ENCODE assay signal across 1 cellular context in the genomic region with DNA sequence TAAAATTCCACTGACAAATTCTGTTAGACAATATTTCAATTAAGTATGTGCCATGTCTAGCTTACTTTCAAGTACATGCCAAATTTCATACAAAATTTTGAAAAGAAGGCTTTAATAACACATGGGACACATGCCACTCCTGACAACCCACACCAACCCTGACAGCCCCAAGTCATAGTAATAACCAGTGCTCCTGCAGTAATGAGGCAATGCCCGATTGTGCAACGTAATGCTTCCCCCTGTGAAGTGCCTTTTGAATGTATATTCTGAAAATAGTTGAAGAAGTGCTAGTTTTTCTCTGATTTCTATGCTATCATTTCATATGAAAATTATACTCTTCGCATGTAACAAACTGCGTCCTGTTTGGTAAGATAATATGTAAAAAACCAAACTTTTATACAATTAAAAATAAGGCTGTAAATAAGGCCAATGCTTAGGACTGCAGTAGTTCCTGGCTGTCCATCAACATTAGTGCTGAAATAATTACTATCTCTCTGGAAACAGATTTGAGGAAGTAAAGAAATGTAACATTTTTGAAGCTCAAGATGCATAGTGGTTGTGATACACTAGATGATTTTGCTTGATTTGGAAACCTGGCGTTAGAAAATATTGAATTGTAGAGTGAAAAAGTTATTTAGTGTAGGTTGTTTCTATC.
TF ChIP-seq lines count a peak whose summit lies in the region.

No MANE protein-coding gene starts in this region.

TF ChIP-seq in H1, 55 proteins besides CTCF, POLR2A, EP300 and RAD21 (continued from another document):
- no peak for TF ChIP-seq CHD7 (IDR thresholded peaks at IDR 0.05; ENCODE audit: insufficient replicate concordance, low read length)
